ENCODE assay signal across 9 cellular contexts in genomic region chr6:107673076-107673494, GRCh38.
"Had no signal": no experiment of that assay in that cellular context is flagged by ENCODE, and none has a peak within 500 bp of the region (broad histone marks: within the 10 kb centered on the region; RNA-seq: fewer than 3 reads in every experiment).

No MANE protein-coding gene starts in this region.

- H3K27ac ChIP-seq: suprapubic skin had no signal

- ATAC-seq: stimulated activated naive CD8-positive, alpha-beta T cell treated with anti-CD3 and anti-CD28 coated beads, Interleukin-15, Interleukin-2, amounts not matched to agents 100 U/mL and 50 U/mL, for 24 hours; T-helper 17 cell had no signal

- H3K9me3 ChIP-seq: suprapubic skin had no signal

- H3K4me3 ChIP-seq: suprapubic skin had no signal

- H3K27me3 ChIP-seq: suprapubic skin had no signal

- H3K36me3 ChIP-seq: suprapubic skin had no signal

- DNase-seq: activated naive CD4-positive, alpha-beta T cell treated with anti-CD3 and anti-CD28 coated beads, Interleukin-2, amount 50 U/mL, for 16 hours; activated T-cell treated with anti-CD3 and anti-CD28 coated beads, Interleukin-2, amount 50 U/mL, for 1 hour; cerebellar nuclear complex; head of caudate nucleus; islet precursor cell; stimulated activated CD4-positive, alpha-beta T cell treated with anti-CD3 and anti-CD28 coated beads, Interleukin-2, amount 100 ng/mL, for 48 hours; stimulated activated naive CD8-positive, alpha-beta T cell treated with anti-CD3 and anti-CD28 coated beads, Interleukin-15, Interleukin-2, amounts not matched to agents 100 U/mL and 50 U/mL, for 24 hours; T-helper 17 cell had no signal
